12 cellular contexts compared by ENCODE assay signal in genomic region chr4:125321709-125322362, GRCh38. TPM values are rescaled to one million over a fixed set of nuclear protein-coding genes. Genes with fewer than 3 reads are reported as not detected.
A peak's percentile ranks its signal among the peaks of the same experiment; 100 is the strongest.
DNase-seq lines count a peak whose midpoint lies in the region; ATAC-seq and TF ChIP-seq lines count a peak whose summit lies in the region.
"Had no signal": no experiment of that assay in that cellular context is flagged by ENCODE, and none has a peak within 500 bp of the region (broad histone marks: within the 10 kb centered on the region; RNA-seq: fewer than 3 reads in every experiment).

No MANE protein-coding gene starts in this region.

- TF ChIP-seq CTCF in HFF-Myc (IDR thresholded peaks at IDR 0.05; ENCODE audit: low read depth, low read length, missing control alignments) (no peak), breast epithelium (IDR thresholded peaks at IDR 0.05) (no peak), stomach (IDR thresholded peaks at IDR 0.05) (no peak)

- no peak for DNase-seq in HFF-Myc (ENCODE audit: extremely low read depth, low read depth)
- DNase-seq in breast epithelium (ENCODE audit: low spot score in 2 of 2) = no peak
- DNase-seq in kidney glomerular epithelial cell (lab: John Stamatoyannopoulos, UW) = peak; percentile 81
- no peak for DNase-seq in stomach
- DNase-seq in stimulated activated CD4-positive, alpha-beta T cell treated with anti-CD3 and anti-CD28 coated beads, Interleukin-1b, Interleukin-23, amount 100 ng/mL, for 48 hours = no peak
- no peak for DNase-seq in anterior cingulate cortex (lab: John Stamatoyannopoulos, UW)
- DNase-seq: effector CD4-positive, alpha-beta T cell; GDM1; naive thymus-derived CD8-positive, alpha-beta T cell; NCI-H2107 had no signal

- no peak for TF ChIP-seq EP300 in stomach (IDR thresholded peaks at IDR 0.05)

- H3K4me1 ChIP-seq in breast epithelium (peaks cover 5 to 7% of the 10 kb centered on the region in 2 donors), stomach (peaks cover 12 to 68% (median 39%) of the 10 kb centered on the region in 4 donors)

- H3K27ac ChIP-seq in breast epithelium (peak overlapping the region; percentile 8 to 68), stomach (peak overlapping the region in 4 of 5 donors; percentile 3 to 63 (median 16))

- H3K36me3 ChIP-seq in breast epithelium (no peaks in the 10 kb centered on the region), stomach (no peaks in the 10 kb centered on the region)

- H3K27me3 ChIP-seq in breast epithelium = peaks cover 0 to 7% of the 10 kb centered on the region in 2 donors
- peaks cover 0 to 16% (median 6%) of the 10 kb centered on the region in 3 donors for H3K27me3 ChIP-seq in stomach

- ATAC-seq in HG03460 (IDR thresholded peaks at IDR 0.05; ENCODE audit: unreplicated experiment) (no peak), HG02798 (IDR thresholded peaks at IDR 0.05; ENCODE audit: poor library complexity, unreplicated experiment) (no peak)
- ATAC-seq: naive thymus-derived CD8-positive, alpha-beta T cell had no signal

- intact Hi-C loops in breast epithelium (cut with DNase I; ENCODE audit: low total_unique reads) (no loop called here), stomach (cut with DNase I; ENCODE audit: low total_unique reads) (no loop called here)

- no peak for TF ChIP-seq POLR2A in breast epithelium (IDR thresholded peaks at IDR 0.05)
- TF ChIP-seq POLR2A in stomach (IDR thresholded peaks at IDR 0.05) = no peak

- H3K9me3 ChIP-seq in breast epithelium = no peaks in the 10 kb centered on the region
- H3K9me3 ChIP-seq in stomach = no peaks in the 10 kb centered on the region

- H3K4me3 ChIP-seq in HFF-Myc (replicated peaks; ENCODE audit: low read depth, low read length) (0 out of 2 replicates have a peak overlapping the region, but pooled peaks have one; percentile 1), breast epithelium (peak overlapping the region; percentile 7 to 36 (median 16)), stomach (peak overlapping the region in 2 of 4 donors; percentile 11 to 20)

RNA-seq across cellular contexts. Expression of gene FAT4, which starts 7.1 kb away (rescaled TPM):
- total RNA-seq in breast epithelium (10 to 100 TPM; 10.7 to 25.1 (median 13.4) TPM), stomach (10 to 100 TPM in 2 of 5 donors, 1 to 10 TPM in 3; 6.7 to 76.7 (median 8.4) TPM)
- polyA plus RNA-seq in stomach = under 1 TPM; 0.46 to 0.56 (median 0.50) TPM
- polyA plus RNA-seq: naive thymus-derived CD8-positive, alpha-beta T cell had no signal
